1 cellular context compared by ENCODE assay signal in genomic region chr3:71130516-71131384, GRCh38.
A peak's percentile ranks its signal among the peaks of the same experiment; 100 is the strongest.
TF ChIP-seq lines count a peak whose summit lies in the region.

No MANE protein-coding gene starts in this region.

TF ChIP-seq in HEK293, 187 proteins besides CTCF, POLR2A, EP300 and RAD21 (continued from another document):
- TF ChIP-seq ZNF202 (tag by site-specific recombination; IDR thresholded peaks at IDR 0.05; ENCODE audit: borderline replicate concordance) (no peak), ZNF26 (tag by site-specific recombination; IDR thresholded peaks at IDR 0.05) (no peak), SP2 (tag by site-specific recombination; IDR thresholded peaks at IDR 0.05) (no peak), ZSCAN5A (tag by site-specific recombination; IDR thresholded peaks at IDR 0.05) (no peak), TRIM28 (IDR thresholded peaks at IDR 0.05; ENCODE audit: borderline replicate concordance, low read length) (peak; percentile 14; the same call in 1 of the 2 replicates), ZNF704 (tag by site-specific recombination; IDR thresholded peaks at IDR 0.05) (no peak), ZNF169 (tag by site-specific recombination; IDR thresholded peaks at IDR 0.05) (no peak), PRDM6 (tag by site-specific recombination; IDR thresholded peaks at IDR 0.05) (peak; percentile 6; the same call in 1 of the 2 replicates), ZNF707 (tag by site-specific recombination; IDR thresholded peaks at IDR 0.05) (no peak), YY2 (tag by site-specific recombination; IDR thresholded peaks at IDR 0.05) (no peak), ZSCAN16 (tag by site-specific recombination; IDR thresholded peaks at IDR 0.05) (no peak), PRDM1 (tag by site-specific recombination; IDR thresholded peaks at IDR 0.05) (peak; percentile 21; the same call in 1 of the 2 replicates)
